Comparison of ENCODE assay signal across 2 cellular contexts in the genomic region with DNA sequence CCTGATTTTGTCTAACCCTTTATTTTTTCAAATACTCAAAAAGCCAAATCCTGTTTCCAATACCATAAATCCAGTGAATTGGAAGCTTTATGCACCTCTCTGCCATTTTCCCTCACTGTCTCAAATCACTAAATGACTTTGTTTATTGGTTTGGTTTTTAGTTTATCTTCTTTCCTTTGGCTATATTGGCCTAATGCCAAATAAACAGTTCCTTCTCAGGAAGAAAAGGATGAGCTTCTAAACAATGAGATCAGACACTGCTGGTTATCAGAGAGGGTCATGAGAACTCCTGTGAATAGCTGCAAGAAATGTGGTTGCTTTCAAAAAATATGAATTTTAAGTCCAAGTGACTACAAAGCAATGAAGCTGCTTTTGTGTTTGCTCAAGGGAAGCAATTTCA.
TF ChIP-seq lines count a peak whose summit lies in the region.

No MANE protein-coding gene starts in this region.

TF ChIP-seq in IMR-90, 13 proteins besides CTCF, POLR2A, EP300 and RAD21:
- TF ChIP-seq, protein P1, sequence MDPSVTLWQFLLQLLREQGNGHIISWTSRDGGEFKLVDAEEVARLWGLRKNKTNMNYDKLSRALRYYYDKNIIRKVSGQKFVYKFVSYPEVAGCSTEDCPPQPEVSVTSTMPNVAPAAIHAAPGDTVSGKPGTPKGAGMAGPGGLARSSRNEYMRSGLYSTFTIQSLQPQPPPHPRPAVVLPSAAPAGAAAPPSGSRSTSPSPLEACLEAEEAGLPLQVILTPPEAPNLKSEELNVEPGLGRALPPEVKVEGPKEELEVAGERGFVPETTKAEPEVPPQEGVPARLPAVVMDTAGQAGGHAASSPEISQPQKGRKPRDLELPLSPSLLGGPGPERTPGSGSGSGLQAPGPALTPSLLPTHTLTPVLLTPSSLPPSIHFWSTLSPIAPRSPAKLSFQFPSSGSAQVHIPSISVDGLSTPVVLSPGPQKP (IDR thresholded peaks at IDR 0.05; ENCODE audit: borderline replicate concordance, low read depth, low read length) = no peak
- TF ChIP-seq SMC3 (IDR thresholded peaks at IDR 0.05; ENCODE audit: low read depth, low read length) = no peak
- TF ChIP-seq MAZ (IDR thresholded peaks at IDR 0.05; ENCODE audit: borderline replicate concordance, low read depth, low read length) = no peak
- no peak for TF ChIP-seq MXI1 (IDR thresholded peaks at IDR 0.05; ENCODE audit: borderline replicate concordance, low read depth, low read length)
- no peak for TF ChIP-seq CEBPB (IDR thresholded peaks at IDR 0.05; ENCODE audit: low read depth, low read length)
- no peak for TF ChIP-seq BHLHE40 (IDR thresholded peaks at IDR 0.05; ENCODE audit: low read depth, low read length)
- no peak for TF ChIP-seq CHD1 (IDR thresholded peaks at IDR 0.05; ENCODE audit: low read depth, low read length)
- no peak for TF ChIP-seq RFX5 (IDR thresholded peaks at IDR 0.05; ENCODE audit: low read depth, low read length)
- no peak for TF ChIP-seq MAFK (IDR thresholded peaks at IDR 0.05; ENCODE audit: low read depth, low read length)
- no peak for TF ChIP-seq RCOR1 (IDR thresholded peaks at IDR 0.05; ENCODE audit: insufficient replicate concordance, low read length)
- TF ChIP-seq USF2 (IDR thresholded peaks at IDR 0.05; ENCODE audit: low read depth, low read length) = no peak
- TF ChIP-seq FOS (IDR thresholded peaks at IDR 0.05; ENCODE audit: low read depth, low read length) = no peak
- no peak for TF ChIP-seq NFE2L2 (IDR thresholded peaks at IDR 0.05; ENCODE audit: low read depth, low read length)

TF ChIP-seq in endothelial cell of umbilical vein, 7 proteins besides CTCF, POLR2A, EP300 and RAD21 (continued from another document):
- TF ChIP-seq GATA2 (IDR thresholded peaks at IDR 0.05; ENCODE audit: insufficient read depth, insufficient read length, low read depth, low read length) = no peak
- no peak for TF ChIP-seq MYC (IDR thresholded peaks at IDR 0.05; ENCODE audit: low read depth, low read length)
- no peak for TF ChIP-seq FOS (IDR thresholded peaks at IDR 0.05; ENCODE audit: borderline replicate concordance, insufficient read depth, low read length)
- TF ChIP-seq JUN (IDR thresholded peaks at IDR 0.05; ENCODE audit: borderline replicate concordance, insufficient read depth, insufficient read length, low read depth) = no peak
- TF ChIP-seq, protein P2, sequence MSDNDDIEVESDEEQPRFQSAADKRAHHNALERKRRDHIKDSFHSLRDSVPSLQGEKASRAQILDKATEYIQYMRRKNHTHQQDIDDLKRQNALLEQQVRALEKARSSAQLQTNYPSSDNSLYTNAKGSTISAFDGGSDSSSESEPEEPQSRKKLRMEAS (IDR thresholded peaks at IDR 0.05; ENCODE audit: insufficient read depth, insufficient read length) = no peak
- no peak for TF ChIP-seq EZH2 (IDR thresholded peaks at IDR 0.05; ENCODE audit: borderline replicate concordance, low read depth, low read length, severe bottlenecking)
